ENCODE assay signal across 10 cellular contexts in genomic region chr1:237032029-237032428, GRCh38.
DNase-seq lines count a peak whose midpoint lies in the region; ATAC-seq, FAIRE-seq and TF ChIP-seq lines count a peak whose summit lies in the region.
"Had no signal": no experiment of that assay in that cellular context is flagged by ENCODE, and none has a peak within 500 bp of the region (broad histone marks: within the 10 kb centered on the region; RNA-seq: fewer than 3 reads in every experiment).

No MANE protein-coding gene starts in this region.

- POLR2A ChIA-PET in GM10248 (lab: Yijun Ruan, JAX): no interaction called here

- peak; percentile 39 for DNase-seq in H54 (ENCODE audit: insufficient read length, low spot score)
- peak; percentile 93 for DNase-seq in iPS DF 19.7 (ENCODE audit: low read depth, low spot score)
- DNase-seq in activated gamma-delta T cell (lab: John Stamatoyannopoulos, UW): no peak
- DNase-seq in stimulated activated CD4-positive, alpha-beta T cell treated with anti-CD3 and anti-CD28 coated beads, Interleukin-2, amount 100 ng/mL, for 24 hours: no peak
- DNase-seq in GM10248 (ENCODE audit: extremely low spot score): no peak
- no peak for DNase-seq in activated CD4-positive, alpha-beta T cell treated with anti-CD3 and anti-CD28 coated beads, Interleukin-2, amount 50 U/mL, for 48 hours

- ATAC-seq in GM18519 (IDR thresholded peaks at IDR 0.05; ENCODE audit: low FRiP score, unreplicated experiment) (peak; percentile 98), HG03469 (IDR thresholded peaks at IDR 0.05; ENCODE audit: unreplicated experiment) (peak; percentile 98)
- ATAC-seq: HepG2 had no signal

- TF ChIP-seq CTCF in GM10248 (IDR thresholded peaks at IDR 0.05; ENCODE audit: control extremely low read depth, extremely low read depth, low read depth, missing control alignments): no peak

- CTCF ChIA-PET in GM10248 (lab: Yijun Ruan, JAX): no interaction called here

- FAIRE-seq in H54 (lab: Jason Lieb, UNC): no peak
- FAIRE-seq: HepG2, RCC 7860 had no signal

- no peak for TF ChIP-seq POLR2A in H54 (IDR thresholded peaks at IDR 0.05; ENCODE audit: low read depth, low read length)

Comparison
In these comparisons a context has a peak if more than half of its experiments do, and no peak if none do; other contexts are left out.
1. DNase-seq: peak in H54 (single experiment) and iPS DF 19.7 (single experiment); none in activated gamma-delta T cell (single experiment), stimulated activated CD4-positive, alpha-beta T cell treated with anti-CD3 and anti-CD28 coated beads, Interleukin-2, amount 100 ng/mL, for 24 hours (0 of 2), GM10248 (single experiment) and activated CD4-positive, alpha-beta T cell treated with anti-CD3 and anti-CD28 coated beads, Interleukin-2, amount 50 U/mL, for 48 hours (0 of 2).